12 cellular contexts compared by ENCODE assay signal in genomic region chr19:47542030-47542475, GRCh38. TPM values are rescaled to one million over a fixed set of nuclear protein-coding genes. Genes with fewer than 3 reads are reported as not detected.
DNase-seq lines count a peak whose midpoint lies in the region; ATAC-seq and TF ChIP-seq lines count a peak whose summit lies in the region.
"Had no signal": no experiment of that assay in that cellular context is flagged by ENCODE, and none has a peak within 500 bp of the region (broad histone marks: within the 10 kb centered on the region; RNA-seq: fewer than 3 reads in every experiment).

No MANE protein-coding gene starts in this region.

- peaks cover 33% of the 10 kb centered on the region for H3K27me3 ChIP-seq in gastroesophageal sphincter
- no peaks in the 10 kb centered on the region for H3K27me3 ChIP-seq in trophoblast cell (ENCODE audit: insufficient read depth, low read length)
- peaks cover 8% of the 10 kb centered on the region for H3K27me3 ChIP-seq in prostate gland (replicated peaks; ENCODE audit: insufficient read depth)

- no peak overlapping the region for H3K4ac ChIP-seq in trophoblast cell (ENCODE audit: low read depth, low read length)

- H3K79me1 ChIP-seq in trophoblast cell (ENCODE audit: low read length), result peaks cover 13% of the 10 kb centered on the region

- H3K14ac ChIP-seq in trophoblast cell (ENCODE audit: low read length), result no peak overlapping the region

- intact Hi-C loops in prostate gland (cut with DNase I), result loop anchor here (5.0 kb wide), 1 partner anchor 155 kb away; no protein-coding TSS in a partner anchor

- H3K9me3 ChIP-seq in gastroesophageal sphincter (no peaks in the 10 kb centered on the region), trophoblast cell (ENCODE audit: insufficient read depth, low read depth, low read length) (no peaks in the 10 kb centered on the region), prostate gland (no peaks in the 10 kb centered on the region)

- no peak overlapping the region for H3K23ac ChIP-seq in trophoblast cell (ENCODE audit: low read length)

- H3K36me3 ChIP-seq in gastroesophageal sphincter (no peaks in the 10 kb centered on the region), trophoblast cell (ENCODE audit: control insufficient read depth in 1 of 2, insufficient read depth in 2 of 2, low read length in 2 of 2) (no peaks in the 10 kb centered on the region), prostate gland (no peaks in the 10 kb centered on the region)

- no peak overlapping the region for H3K18ac ChIP-seq in trophoblast cell (ENCODE audit: low read length)

- H2AFZ ChIP-seq in trophoblast cell (ENCODE audit: insufficient read depth, low read length, poor library complexity), result no peak overlapping the region

- ATAC-seq in SK-N-SH treated with all-trans-retinoic acid at 6 μM for 48 hours (peak; percentile 92), gastroesophageal sphincter (peak; percentile 45), GM21447 (IDR thresholded peaks at IDR 0.05; ENCODE audit: unreplicated experiment) (no peak)

- WGBS in gastroesophageal sphincter (ENCODE audit: low coverage in 1 of 2), 2 donors, result 35 to 47% methylated on average over 5 to 7 of the region's 9 CpGs
- no CpG with 5 or more reads among the region's 9 CpGs for WGBS in trophoblast cell (ENCODE audit: extremely low coverage, insufficient coverage, insufficient read length)
- 74% methylated on average over 9 of the region's 9 CpGs for WGBS in prostate gland

- H3K4me3 ChIP-seq in gastroesophageal sphincter, result no peak overlapping the region
- no peak overlapping the region for H3K4me3 ChIP-seq in trophoblast cell (ENCODE audit: low read depth, low read length)
- H3K4me3 ChIP-seq in prostate gland, result no peak overlapping the region

- H4K12ac ChIP-seq in trophoblast cell (ENCODE audit: low read depth, low read length), result no peak overlapping the region

- TF ChIP-seq POLR2A in gastroesophageal sphincter (IDR thresholded peaks at IDR 0.05) (no peak), prostate gland (IDR thresholded peaks at IDR 0.05) (no peak)

- H3K9ac ChIP-seq in trophoblast cell (ENCODE audit: low read length), result no peak overlapping the region

- TF ChIP-seq CTCF in gastroesophageal sphincter (IDR thresholded peaks at IDR 0.05) (no peak), prostate gland (IDR thresholded peaks at IDR 0.05) (no peak)

- peak overlapping the region; percentile 54 for H3K4me2 ChIP-seq in trophoblast cell (ENCODE audit: low read length)

- peak overlapping the region; percentile 32 for H2BK5ac ChIP-seq in trophoblast cell (ENCODE audit: low read depth, low read length, poor library complexity)

- DNase-seq in GM04503 (ENCODE audit: low read depth), result peak; percentile 18
- no peak for DNase-seq in trophoblast cell
- DNase-seq in prostate gland (ENCODE audit: low spot score), result no peak
- DNase-seq in activated gamma-delta T cell (lab: John Stamatoyannopoulos, UW), result no peak
- DNase-seq: foreskin melanocyte; HFFc6; NCI-H345; occipital lobe; stimulated activated CD4-positive, alpha-beta T cell treated with anti-CD3 and anti-CD28 coated beads, Interleukin-2, amount 100 ng/mL, for 48 hours had no signal

- H3K27ac ChIP-seq in gastroesophageal sphincter, result peak overlapping the region in 3 of 4 donors; percentile 59 to 76 (median 75)
- peak overlapping the region; percentile 88 for H3K27ac ChIP-seq in trophoblast cell (ENCODE audit: low read depth, low read length)
- H3K27ac ChIP-seq in prostate gland, result no peak overlapping the region

- no peak for TF ChIP-seq EP300 in gastroesophageal sphincter (IDR thresholded peaks at IDR 0.05)

- no peak overlapping the region for H2AK5ac ChIP-seq in trophoblast cell (ENCODE audit: low read length)

- no peak overlapping the region for H4K8ac ChIP-seq in trophoblast cell (ENCODE audit: low read depth, low read length)

- H3K79me2 ChIP-seq in trophoblast cell (ENCODE audit: control insufficient read depth, insufficient read depth, low read length, poor library complexity), result no peaks in the 10 kb centered on the region

- H2BK120ac ChIP-seq in trophoblast cell (ENCODE audit: insufficient read depth, low read length, poor library complexity), result peak overlapping the region; percentile 4

- H2BK12ac ChIP-seq in trophoblast cell (ENCODE audit: low read length), result no peak overlapping the region

- peak overlapping the region; percentile 9 for H4K91ac ChIP-seq in trophoblast cell (ENCODE audit: low read depth, low read length)

- peaks cover 0 to 15% (median 5%) of the 10 kb centered on the region in 3 donors for H3K4me1 ChIP-seq in gastroesophageal sphincter
- H3K4me1 ChIP-seq in trophoblast cell (ENCODE audit: control insufficient read depth in 1 of 2, insufficient read depth in 2 of 2, low read length in 2 of 2), result peaks cover 5 to 10% of the 10 kb centered on the region in 2 experiments
- H3K4me1 ChIP-seq in prostate gland (replicated peaks), result no peaks in the 10 kb centered on the region

TF ChIP-seq in SK-N-SH treated with all-trans-retinoic acid at 6 μM for 48 hours, 23 proteins besides CTCF, POLR2A, EP300 and RAD21:
- TF ChIP-seq CSDC2 (CRISPR knock-in tag; IDR thresholded peaks at IDR 0.05), result no peak
- TF ChIP-seq ZNF70 (CRISPR knock-in tag; IDR thresholded peaks at IDR 0.05), result no peak
- TF ChIP-seq ISL1 (CRISPR knock-in tag; IDR thresholded peaks at IDR 0.05), result peak; percentile 60
- no peak for TF ChIP-seq CSRNP3 (CRISPR knock-in tag; IDR thresholded peaks at IDR 0.05)
- TF ChIP-seq TCF4 (CRISPR knock-in tag; IDR thresholded peaks at IDR 0.05; ENCODE audit: borderline replicate concordance), result peak; percentile 66
- no peak for TF ChIP-seq BACH2 (CRISPR knock-in tag; IDR thresholded peaks at IDR 0.05; ENCODE audit: borderline replicate concordance)
- no peak for TF ChIP-seq TOX (CRISPR knock-in tag; IDR thresholded peaks at IDR 0.05; ENCODE audit: borderline replicate concordance)

RNA-seq across cellular contexts. Expression of gene NAPA, which starts 27.2 kb away (rescaled TPM):
- total RNA-seq in gastroesophageal sphincter (100 to 1,000 TPM in 2 of 4 donors, 10 to 100 TPM in 2; 95.9 to 134 (median 112) TPM), prostate gland (100 to 1,000 TPM; 263 to 422 TPM)
- polyA plus RNA-seq in trophoblast cell (2013), result 86.0 and 93.0 TPM in 2 replicates

RNA-seq across cellular contexts. Expression of gene ZNF541, which starts 30.9 kb away (rescaled TPM):
- total RNA-seq in gastroesophageal sphincter (under 1 TPM in 1 of 4 donors, not detected in 3; 0.05 TPM), prostate gland (10 to 100 TPM in 1 of 2 donors, under 1 TPM in 1; 0.23 to 13.9 TPM)
- 0.01 and 0.08 TPM in 2 replicates for polyA plus RNA-seq in trophoblast cell (2013)
- total RNA-seq: occipital lobe had no signal

RNA-seq across cellular contexts. Expression of gene KPTN, which starts 58.0 kb away (rescaled TPM):
- total RNA-seq in gastroesophageal sphincter (1 to 10 TPM; 2.4 to 4.3 (median 3.4) TPM), prostate gland (1 to 10 TPM; 8.8 to 9.0 TPM)
- 11.2 TPM in 2 replicates for polyA plus RNA-seq in trophoblast cell (2013)

Comparison
In these comparisons a context has a peak if more than half of its experiments do, and no peak if none do; other contexts are left out.
1. H3K27ac ChIP-seq: peak in gastroesophageal sphincter (3 of 4) and trophoblast cell (single experiment); none in prostate gland (0 of 2).